In genomic region chr6:26194329-26194701, GRCh38 we compare ENCODE assay signal across 10 cellular contexts.
A peak's percentile ranks its signal among the peaks of the same experiment; 100 is the strongest.
DNase-seq lines count a peak whose midpoint lies in the region; ATAC-seq and TF ChIP-seq lines count a peak whose summit lies in the region.
"Had no signal": no experiment of that assay in that cellular context is flagged by ENCODE, and none has a peak within 500 bp of the region (broad histone marks: within the 10 kb centered on the region; RNA-seq: fewer than 3 reads in every experiment).

No MANE protein-coding gene starts in this region.

- peak overlapping the region; percentile 32 for H3K4me3 Mint-ChIP-seq in activated T-helper 1 cell treated with anti-CD3 and anti-CD28 coated beads, Interleukin-12 subunit alpha, Interleukin-12 subunit beta, Interleukin-2, Interleukin-4 antibody, amounts not matched to agents 30 ng/mL and 10 ng/mL and 1 ng/mL, durations not matched to agents 14 hours and 24 hours and 36 hours
- H3K4me3 Mint-ChIP-seq in memory B cell, result peak overlapping the region; percentile 89
- H3K4me3 Mint-ChIP-seq in type B pancreatic cell, result peak overlapping the region; percentile 94

- H3K9me3 ChIP-seq in left ventricle myocardium inferior (replicated peaks), result no peaks in the 10 kb centered on the region

- no peaks in the 10 kb centered on the region for H3K27me3 Mint-ChIP-seq in activated T-helper 1 cell treated with anti-CD3 and anti-CD28 coated beads, Interleukin-12 subunit alpha, Interleukin-12 subunit beta, Interleukin-2, Interleukin-4 antibody, amounts not matched to agents 30 ng/mL and 10 ng/mL and 1 ng/mL, durations not matched to agents 14 hours and 24 hours and 36 hours (ENCODE audit: insufficient read depth)
- H3K27me3 Mint-ChIP-seq in memory B cell, result no peaks in the 10 kb centered on the region
- no peaks in the 10 kb centered on the region for H3K27me3 Mint-ChIP-seq in type B pancreatic cell

- H2BK5ac ChIP-seq in mesendoderm (ENCODE audit: low read length), result no peak overlapping the region

- H3K4me3 ChIP-seq in left ventricle myocardium inferior, result peak overlapping the region; percentile 77
- no peak overlapping the region for H3K4me3 ChIP-seq in mesendoderm (ENCODE audit: low read length)

- intact Hi-C loops in left ventricle myocardium inferior (cut with micrococcal nuclease) (no loop called here), left ventricle myocardium superior (cut with micrococcal nuclease) (no loop called here)
- intact Hi-C loops in activated T-helper 1 cell treated with anti-CD3 and anti-CD28 coated beads, Interleukin-12 subunit alpha, Interleukin-12 subunit beta, Interleukin-2, Interleukin-4 antibody, amounts not matched to agents 30 ng/mL and 10 ng/mL and 1 ng/mL, durations not matched to agents 14 hours and 24 hours and 36 hours (cut with micrococcal nuclease), result no loop called here

- H3K27ac ChIP-seq in left ventricle myocardium inferior (replicated peaks), result peak overlapping the region; percentile 94
- H3K27ac ChIP-seq in mesendoderm (ENCODE audit: low read depth, low read length), result no peak overlapping the region

- H3K9ac ChIP-seq in mesendoderm (ENCODE audit: low read length), result no peak overlapping the region

- H4K5ac ChIP-seq in mesendoderm (ENCODE audit: low read length), result no peak overlapping the region

- no peak for ATAC-seq in left ventricle myocardium superior
- no peak for ATAC-seq in memory B cell (ENCODE audit: low read depth)

- H3K27ac Mint-ChIP-seq in activated T-helper 1 cell treated with anti-CD3 and anti-CD28 coated beads, Interleukin-12 subunit alpha, Interleukin-12 subunit beta, Interleukin-2, Interleukin-4 antibody, amounts not matched to agents 30 ng/mL and 10 ng/mL and 1 ng/mL, durations not matched to agents 14 hours and 24 hours and 36 hours, result no peak overlapping the region
- peak overlapping the region; percentile 98 for H3K27ac Mint-ChIP-seq in memory B cell
- H3K27ac Mint-ChIP-seq in type B pancreatic cell, result peak overlapping the region; percentile 98

- no CpG with 5 or more reads among the region's 3 CpGs for WGBS in mesendoderm (ENCODE audit: extremely low coverage, insufficient coverage, low lambda C conversion rate)

- H3K4ac ChIP-seq in mesendoderm (ENCODE audit: low read depth, low read length), result no peak overlapping the region

- H2BK15ac ChIP-seq in mesendoderm (replicated peaks; ENCODE audit: low read depth), result no peak overlapping the region

- no peaks in the 10 kb centered on the region for H3K79me1 ChIP-seq in mesendoderm (ENCODE audit: low read length)

- H3K79me2 ChIP-seq in mesendoderm (ENCODE audit: control insufficient read depth, insufficient read depth, low read length), result peaks cover 3% of the 10 kb centered on the region

- H3K4me2 ChIP-seq in mesendoderm (ENCODE audit: low read length), result no peak overlapping the region

- no peaks in the 10 kb centered on the region for H3K9me3 Mint-ChIP-seq in activated T-helper 1 cell treated with anti-CD3 and anti-CD28 coated beads, Interleukin-12 subunit alpha, Interleukin-12 subunit beta, Interleukin-2, Interleukin-4 antibody, amounts not matched to agents 30 ng/mL and 10 ng/mL and 1 ng/mL, durations not matched to agents 14 hours and 24 hours and 36 hours
- no peaks in the 10 kb centered on the region for H3K9me3 Mint-ChIP-seq in memory B cell
- H3K9me3 Mint-ChIP-seq in type B pancreatic cell, result no peaks in the 10 kb centered on the region

- no peak overlapping the region for H2BK120ac ChIP-seq in mesendoderm (ENCODE audit: low read depth, low read length)

- H3K36me3 ChIP-seq in left ventricle myocardium inferior, result no peaks in the 10 kb centered on the region
- H3K36me3 ChIP-seq in mesendoderm (ENCODE audit: control insufficient read depth, insufficient read depth, low read length), result no peaks in the 10 kb centered on the region

- TF ChIP-seq CTCF in left ventricle myocardium inferior (IDR thresholded peaks at IDR 0.05; ENCODE audit: borderline replicate concordance) (no peak), type B pancreatic cell (conservative IDR thresholded peaks at IDR 0.05) (no peak)

- H2AK5ac ChIP-seq in mesendoderm (ENCODE audit: low read length), result no peak overlapping the region

- peaks cover 47% of the 10 kb centered on the region for H3K4me1 ChIP-seq in left ventricle myocardium inferior
- H3K4me1 ChIP-seq in mesendoderm (ENCODE audit: control insufficient read depth, low read depth, low read length), result no peaks in the 10 kb centered on the region

- no peak overlapping the region for H4K8ac ChIP-seq in mesendoderm (ENCODE audit: low read depth, low read length)

- peaks cover 7% of the 10 kb centered on the region for H3K36me3 Mint-ChIP-seq in activated T-helper 1 cell treated with anti-CD3 and anti-CD28 coated beads, Interleukin-12 subunit alpha, Interleukin-12 subunit beta, Interleukin-2, Interleukin-4 antibody, amounts not matched to agents 30 ng/mL and 10 ng/mL and 1 ng/mL, durations not matched to agents 14 hours and 24 hours and 36 hours (ENCODE audit: low read depth)
- H3K36me3 Mint-ChIP-seq in memory B cell, result peaks cover 2% of the 10 kb centered on the region
- H3K36me3 Mint-ChIP-seq in type B pancreatic cell, result no peaks in the 10 kb centered on the region

- peaks cover 39% of the 10 kb centered on the region for H3K4me1 Mint-ChIP-seq in activated T-helper 1 cell treated with anti-CD3 and anti-CD28 coated beads, Interleukin-12 subunit alpha, Interleukin-12 subunit beta, Interleukin-2, Interleukin-4 antibody, amounts not matched to agents 30 ng/mL and 10 ng/mL and 1 ng/mL, durations not matched to agents 14 hours and 24 hours and 36 hours (ENCODE audit: low read depth)
- H3K4me1 Mint-ChIP-seq in memory B cell (peaks cover 17% of the 10 kb centered on the region), type B pancreatic cell (ENCODE audit: unreplicated experiment) (peaks cover 20% of the 10 kb centered on the region)

- no peak overlapping the region for H3K18ac ChIP-seq in mesendoderm (ENCODE audit: low read length)

- H3K56ac ChIP-seq in mesendoderm (ENCODE audit: low read length), result no peak overlapping the region

- DNase-seq in left ventricle myocardium inferior, result no peak
- no peak for DNase-seq in left ventricle myocardium superior
- DNase-seq in activated T-helper 1 cell treated with anti-CD3 and anti-CD28 coated beads, Interleukin-12 subunit alpha, Interleukin-12 subunit beta, Interleukin-2, Interleukin-4 antibody, amounts not matched to agents 30 ng/mL and 10 ng/mL and 1 ng/mL, durations not matched to agents 14 hours and 24 hours and 36 hours (ENCODE audit: low spot score), result no peak
- DNase-seq in memory B cell (ENCODE audit: low spot score in 2 of 2), result no peak
- DNase-seq in type B pancreatic cell (ENCODE audit: extremely low spot score, unreplicated experiment), result no peak
- no peak for DNase-seq in COR-L47 (lab: John Stamatoyannopoulos, UW)
- no peak for DNase-seq in medulla oblongata (ENCODE audit: extremely low spot score)
- no peak for DNase-seq in mesendoderm
- DNase-seq: glutamatergic neuron, NCI-H146 had no signal

- H3K27me3 ChIP-seq in left ventricle myocardium inferior (ENCODE audit: low read depth) (peaks cover 16% of the 10 kb centered on the region), mesendoderm (ENCODE audit: insufficient read depth, low read length, poor library complexity) (no peaks in the 10 kb centered on the region)

- no peak overlapping the region for H3K23ac ChIP-seq in mesendoderm (ENCODE audit: low read length)

Comparison
In these comparisons a context has a peak if more than half of its experiments do, and no peak if none do; other contexts are left out.
1. H3K4me3 Mint-ChIP-seq: peak in every context shown above with its lines; median percentile 94 in type B pancreatic cell; 89 in memory B cell; 32 in activated T-helper 1 cell treated with anti-CD3 and anti-CD28 coated beads, Interleukin-12 subunit alpha, Interleukin-12 subunit beta, Interleukin-2, Interleukin-4 antibody, amounts not matched to agents 30 ng/mL and 10 ng/mL and 1 ng/mL, durations not matched to agents 14 hours and 24 hours and 36 hours.